In the genomic region with DNA sequence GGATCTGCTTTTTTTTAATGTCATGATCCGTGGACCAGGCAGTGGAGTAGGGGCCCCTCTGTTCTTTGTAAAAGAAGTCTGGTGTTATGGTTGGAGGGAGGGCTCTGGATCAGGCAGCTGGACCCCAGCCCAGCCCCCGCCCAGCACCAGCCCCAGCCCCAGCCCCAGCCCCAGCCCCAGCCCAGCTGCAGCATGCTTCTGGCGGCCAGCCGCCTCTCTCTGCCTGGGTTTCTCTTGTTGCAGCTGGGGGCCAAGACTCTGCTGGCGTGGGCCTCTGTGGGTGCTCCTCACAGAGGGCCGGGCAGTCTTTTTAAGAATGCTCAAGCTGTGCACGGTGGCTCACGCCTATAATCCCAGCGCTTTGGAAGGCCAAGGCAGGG, we compare ENCODE assay signal across 25 cellular contexts.
"Had no signal": no experiment of that assay in that cellular context is flagged by ENCODE, and none has a peak within 500 bp of the region (broad histone marks: within the 10 kb centered on the region; RNA-seq: fewer than 3 reads in every experiment).

No MANE protein-coding gene starts in this region.

- H3K27ac Mint-ChIP-seq: activated B cell treated with CpG ODN at 0.5 μM for 24 hours; activated CD4-positive, alpha-beta T cell treated with anti-CD3 and anti-CD28 coated beads, Interleukin-2, amount 10 ng/mL, durations not matched to agents 7 days and 5 days; activated naive CD8-positive, alpha-beta T cell treated with anti-CD3 and anti-CD28 coated beads, Interleukin-2, amount 50 U/mL, for 24 hours; activated T-helper 1 cell treated with anti-CD3 and anti-CD28 coated beads, Interleukin-12 subunit alpha, Interleukin-12 subunit beta, Interleukin-2, Interleukin-4 antibody, amounts not matched to agents 30 ng/mL and 10 ng/mL and 1 ng/mL, durations not matched to agents 14 hours and 24 hours and 36 hours; natural killer cell; progenitor cell of endocrine pancreas; stimulated activated naive CD8-positive, alpha-beta T cell treated with anti-CD3 and anti-CD28 coated beads, Interleukin-15, Interleukin-2, amounts not matched to agents 100 ng/mL and 50 ng/mL, for 24 hours had no signal

- H3K27me3 Mint-ChIP-seq: activated B cell treated with CpG ODN at 0.5 μM for 24 hours; activated CD4-positive, alpha-beta T cell treated with anti-CD3 and anti-CD28 coated beads, Interleukin-2, amount 10 ng/mL, durations not matched to agents 7 days and 5 days; activated naive CD8-positive, alpha-beta T cell treated with anti-CD3 and anti-CD28 coated beads, Interleukin-2, amount 50 U/mL, for 24 hours; progenitor cell of endocrine pancreas; stimulated activated naive CD8-positive, alpha-beta T cell treated with anti-CD3 and anti-CD28 coated beads, Interleukin-15, Interleukin-2, amounts not matched to agents 100 ng/mL and 50 ng/mL, for 24 hours had no signal

- H3K9me3 ChIP-seq: esophagus squamous epithelium, heart left ventricle, left lung, mucosa of descending colon, SJCRH30, thoracic aorta, upper lobe of right lung had no signal

- H3K36me3 Mint-ChIP-seq: natural killer cell had no signal

- DNase-seq: activated B cell treated with CpG ODN at 0.5 μM for 24 hours; activated CD4-positive, alpha-beta T cell treated with anti-CD3 and anti-CD28 coated beads, Interleukin-2, amount 10 ng/mL, durations not matched to agents 7 days and 5 days; activated naive CD4-positive, alpha-beta T cell treated with Interleukin-2 at 50 U/mL for 16 hours; activated naive CD8-positive, alpha-beta T cell treated with anti-CD3 and anti-CD28 coated beads, Interleukin-2, amount 50 U/mL, for 24 hours; central memory CD4-positive, alpha-beta T cell; cortex of kidney; effector CD8-positive, alpha-beta T cell; esophagus squamous epithelium; foreskin fibroblast; heart left ventricle; islet precursor cell; left lung; mammary epithelial cell; mucosa of descending colon; natural killer cell; occipital lobe; right cardiac atrium; SJCRH30; upper lobe of right lung had no signal

- H3K4me1 ChIP-seq: SJCRH30 had no signal

- H3K9me3 Mint-ChIP-seq: activated B cell treated with CpG ODN at 0.5 μM for 24 hours; activated CD4-positive, alpha-beta T cell treated with anti-CD3 and anti-CD28 coated beads, Interleukin-2, amount 10 ng/mL, durations not matched to agents 7 days and 5 days; activated naive CD8-positive, alpha-beta T cell treated with anti-CD3 and anti-CD28 coated beads, Interleukin-2, amount 50 U/mL, for 24 hours; activated T-helper 1 cell treated with anti-CD3 and anti-CD28 coated beads, Interleukin-12 subunit alpha, Interleukin-12 subunit beta, Interleukin-2, Interleukin-4 antibody, amounts not matched to agents 30 ng/mL and 10 ng/mL and 1 ng/mL, durations not matched to agents 14 hours and 24 hours and 36 hours; natural killer cell; stimulated activated naive CD8-positive, alpha-beta T cell treated with anti-CD3 and anti-CD28 coated beads, Interleukin-15, Interleukin-2, amounts not matched to agents 100 ng/mL and 50 ng/mL, for 24 hours had no signal

- H3K27me3 ChIP-seq: esophagus squamous epithelium, heart left ventricle, left lung, SJCRH30, upper lobe of right lung had no signal

- H3K4me3 ChIP-seq: esophagus squamous epithelium, heart left ventricle, left lung, mucosa of descending colon, SJCRH30, thoracic aorta, upper lobe of right lung had no signal

- H3K4me3 Mint-ChIP-seq: activated B cell treated with CpG ODN at 0.5 μM for 24 hours; activated CD4-positive, alpha-beta T cell treated with anti-CD3 and anti-CD28 coated beads, Interleukin-2, amount 10 ng/mL, durations not matched to agents 7 days and 5 days; activated naive CD8-positive, alpha-beta T cell treated with anti-CD3 and anti-CD28 coated beads, Interleukin-2, amount 50 U/mL, for 24 hours; activated T-helper 1 cell treated with anti-CD3 and anti-CD28 coated beads, Interleukin-12 subunit alpha, Interleukin-12 subunit beta, Interleukin-2, Interleukin-4 antibody, amounts not matched to agents 30 ng/mL and 10 ng/mL and 1 ng/mL, durations not matched to agents 14 hours and 24 hours and 36 hours; natural killer cell; stimulated activated naive CD8-positive, alpha-beta T cell treated with anti-CD3 and anti-CD28 coated beads, Interleukin-15, Interleukin-2, amounts not matched to agents 100 ng/mL and 50 ng/mL, for 24 hours had no signal

- H3K27ac ChIP-seq: esophagus squamous epithelium, left lung, SJCRH30, thoracic aorta, upper lobe of right lung had no signal

- FAIRE-seq: endothelial cell of umbilical vein, TTC549 had no signal
